Comparison of ENCODE assay signal across 11 cellular contexts in the genomic region with DNA sequence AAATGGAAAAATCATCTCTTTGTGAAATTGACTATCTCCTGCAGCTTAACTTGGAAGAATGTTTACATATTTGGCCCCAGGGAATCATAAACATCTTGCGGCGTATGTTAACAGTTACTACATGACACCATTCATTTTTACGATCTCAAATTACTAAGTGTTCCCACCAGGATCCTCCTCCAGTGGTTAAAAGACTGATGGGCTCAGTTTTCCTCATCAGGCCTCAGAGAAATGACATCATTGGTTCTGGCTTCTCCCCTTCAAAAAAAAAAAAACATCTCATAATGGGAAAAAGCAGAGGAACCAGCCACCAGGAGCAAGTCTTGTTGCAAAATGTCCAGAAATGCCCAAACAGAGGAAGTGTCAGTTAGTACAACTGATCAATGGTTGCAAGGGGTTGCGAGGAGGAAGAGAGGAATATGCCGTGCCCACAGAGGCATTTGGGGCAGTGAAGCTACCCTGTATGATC.
DNase-seq lines count a peak whose midpoint lies in the region; ATAC-seq and TF ChIP-seq lines count a peak whose summit lies in the region.
"Had no signal": no experiment of that assay in that cellular context is flagged by ENCODE, and none has a peak within 500 bp of the region (broad histone marks: within the 10 kb centered on the region; RNA-seq: fewer than 3 reads in every experiment).

No MANE protein-coding gene starts in this region.

- WGBS in aorta, 2 donors = 72 to 74% methylated on average over 5 of the region's 5 CpGs

- no peaks in the 10 kb centered on the region for H3K9me2 ChIP-seq in PC-9 (ENCODE audit: insufficient read depth)

- no peak overlapping the region for H3K4me3 Mint-ChIP-seq in activated T-cell treated with anti-CD3 and anti-CD28 coated beads, Interleukin-2, amount 50 U/mL, for 4 hours
- H3K4me3 Mint-ChIP-seq: activated T-cell treated with anti-CD3 and anti-CD28 coated beads, Interleukin-2, amount 50 U/mL, for 24 hours had no signal

- H3K27me3 ChIP-seq in right atrium auricular region = no peaks in the 10 kb centered on the region
- no peaks in the 10 kb centered on the region for H3K27me3 ChIP-seq in PC-9 (ENCODE audit: insufficient read depth, low read depth)
- no peaks in the 10 kb centered on the region for H3K27me3 ChIP-seq in aorta (ENCODE audit: control insufficient read depth in 1 of 2, insufficient read depth in 2 of 2, low read length in 1 of 2)
- H3K27me3 ChIP-seq in colonic mucosa = no peaks in the 10 kb centered on the region

- POLR2A ChIA-PET in PC-9 (lab: Charles Lee; ENCODE audit: unreplicated experiment) = no interaction called here

- TF ChIP-seq CTCF in right atrium auricular region (IDR thresholded peaks at IDR 0.05) (no peak), PC-9 (conservative IDR thresholded peaks at IDR 0.05) (no peak), foreskin fibroblast (IDR thresholded peaks at IDR 0.05; ENCODE audit: low read depth, low read length) (no peak), colonic mucosa (IDR thresholded peaks at IDR 0.05) (no peak)

- peaks cover 5% of the 10 kb centered on the region for H3K36me3 Mint-ChIP-seq in activated T-cell treated with anti-CD3 and anti-CD28 coated beads, Interleukin-2, amount 50 U/mL, for 4 hours (ENCODE audit: insufficient read depth)

- H4K20me1 ChIP-seq in PC-9 (ENCODE audit: insufficient read depth) = no peaks in the 10 kb centered on the region

- H3K27ac ChIP-seq in right atrium auricular region = no peak overlapping the region
- peak overlapping the region; percentile 64 for H3K27ac ChIP-seq in PC-9
- H3K27ac ChIP-seq in aorta (ENCODE audit: low read depth in 1 of 2, low read length in 2 of 2) = no peak overlapping the region
- H3K27ac ChIP-seq in colonic mucosa = no peak overlapping the region
- H3K27ac ChIP-seq: KMS-11 had no signal

- peaks cover 34% of the 10 kb centered on the region for H3K4me1 Mint-ChIP-seq in activated T-cell treated with anti-CD3 and anti-CD28 coated beads, Interleukin-2, amount 50 U/mL, for 4 hours (ENCODE audit: low read depth)

- H3K9ac ChIP-seq in colonic mucosa (ENCODE audit: low read depth in 2 of 2, low read length in 2 of 2) = no peak overlapping the region
- H3K9ac ChIP-seq: KMS-11 had no signal

- no peaks in the 10 kb centered on the region for H3K9me3 ChIP-seq in right atrium auricular region
- H3K9me3 ChIP-seq in PC-9 (ENCODE audit: insufficient read depth, low read depth) = no peaks in the 10 kb centered on the region
- no peaks in the 10 kb centered on the region for H3K9me3 ChIP-seq in aorta (ENCODE audit: control insufficient read depth, low read length)
- H3K9me3 ChIP-seq in colonic mucosa = no peaks in the 10 kb centered on the region
- H3K9me3 ChIP-seq: Caco-2 had no signal

- no peaks in the 10 kb centered on the region for H3K36me3 ChIP-seq in right atrium auricular region
- H3K36me3 ChIP-seq in PC-9 (ENCODE audit: low read depth) = no peaks in the 10 kb centered on the region
- no peaks in the 10 kb centered on the region for H3K36me3 ChIP-seq in aorta (ENCODE audit: control insufficient read depth in 1 of 2, insufficient read depth in 2 of 2, low read length in 1 of 2)
- no peaks in the 10 kb centered on the region for H3K36me3 ChIP-seq in colonic mucosa

- no peak overlapping the region for H3K4me3 ChIP-seq in right atrium auricular region
- no peak overlapping the region for H3K4me3 ChIP-seq in PC-9
- no peak overlapping the region for H3K4me3 ChIP-seq in foreskin fibroblast (ENCODE audit: low read depth in 1 of 2, low read length in 2 of 2)
- no peak overlapping the region for H3K4me3 ChIP-seq in aorta (ENCODE audit: low read length in 2 of 2)
- no peak overlapping the region for H3K4me3 ChIP-seq in colonic mucosa

- no peak for DNase-seq in left ventricle myocardium superior
- DNase-seq in right atrium auricular region (ENCODE audit: low spot score) = no peak
- peak in 1 of 2 experiments; percentile 87 for DNase-seq in PC-9
- peak; percentile 92 to 93 for DNase-seq in foreskin fibroblast
- DNase-seq in aorta = no peak
- DNase-seq in activated CD4-positive, alpha-beta T cell treated with anti-CD3 and anti-CD28 coated beads for 4 hours = no peak
- no peak for DNase-seq in activated T-cell treated with anti-CD3 and anti-CD28 coated beads, Interleukin-2, amount 50 U/mL, for 4 hours
- no peak for DNase-seq in colonic mucosa
- DNase-seq: activated T-cell treated with anti-CD3 and anti-CD28 coated beads, Interleukin-2, amount 50 U/mL, for 24 hours; Caco-2 had no signal

- peak overlapping the region; percentile 45 for H3K4me2 ChIP-seq in PC-9
- H3K4me2 ChIP-seq: KMS-11 had no signal

- peaks cover 15% of the 10 kb centered on the region for H3F3A ChIP-seq in PC-9 (ENCODE audit: insufficient read depth, low read depth)

- H2AFZ ChIP-seq in PC-9 = no peak overlapping the region

- no peaks in the 10 kb centered on the region for H3K79me2 ChIP-seq in PC-9 (ENCODE audit: low read depth)

- ATAC-seq in left ventricle myocardium superior (peak; percentile 51), aorta (ENCODE audit: low FRiP score) (peak; percentile 66)
- ATAC-seq in activated T-cell treated with anti-CD3 and anti-CD28 coated beads, Interleukin-2, amount 50 U/mL, for 4 hours = no peak

- H3K27me3 Mint-ChIP-seq in activated T-cell treated with anti-CD3 and anti-CD28 coated beads, Interleukin-2, amount 50 U/mL, for 4 hours (ENCODE audit: low read depth) = no peaks in the 10 kb centered on the region
- H3K27me3 Mint-ChIP-seq: activated T-cell treated with anti-CD3 and anti-CD28 coated beads, Interleukin-2, amount 50 U/mL, for 24 hours had no signal

- BruUV-seq in PC-9 (replicated peaks; lab: Mats Ljungman, UMichigan) = no TSS peak

- H3K4me1 ChIP-seq in right atrium auricular region (peaks cover 0 to 11% of the 10 kb centered on the region in 2 donors), PC-9 (replicated peaks; ENCODE audit: insufficient read depth) (peaks cover 31% of the 10 kb centered on the region), aorta (ENCODE audit: control insufficient read depth in 1 of 2, insufficient read depth in 2 of 2, low read length in 2 of 2) (no peaks in the 10 kb centered on the region), colonic mucosa (no peaks in the 10 kb centered on the region)

- intact Hi-C loops in left ventricle myocardium superior (cut with micrococcal nuclease) (no loop called here), PC-9 (cut with micrococcal nuclease; ENCODE audit: unreplicated experiment) (no loop called here), aorta (cut with DNase I) (no loop called here), colonic mucosa (cut with DNase I) (no loop called here)

- CTCF ChIA-PET in PC-9 (lab: Charles Lee) = no interaction called here

- H3K9me3 Mint-ChIP-seq in activated T-cell treated with anti-CD3 and anti-CD28 coated beads, Interleukin-2, amount 50 U/mL, for 4 hours = no peaks in the 10 kb centered on the region

Comparison
In these comparisons a context has a peak if more than half of its experiments do, and no peak if none do; other contexts are left out.
1. ATAC-seq: peak in left ventricle myocardium superior (single experiment) and aorta (single experiment); none in activated T-cell treated with anti-CD3 and anti-CD28 coated beads, Interleukin-2, amount 50 U/mL, for 4 hours (0 of 2).
2. DNase-seq: peak in foreskin fibroblast (2 of 2); none in left ventricle myocardium superior (single experiment), right atrium auricular region (single experiment), aorta (0 of 2), activated CD4-positive, alpha-beta T cell treated with anti-CD3 and anti-CD28 coated beads for 4 hours (0 of 2), activated T-cell treated with anti-CD3 and anti-CD28 coated beads, Interleukin-2, amount 50 U/mL, for 4 hours (single experiment) and colonic mucosa (single experiment).